ENCODE assay signal across 8 cellular contexts in the genomic region with DNA sequence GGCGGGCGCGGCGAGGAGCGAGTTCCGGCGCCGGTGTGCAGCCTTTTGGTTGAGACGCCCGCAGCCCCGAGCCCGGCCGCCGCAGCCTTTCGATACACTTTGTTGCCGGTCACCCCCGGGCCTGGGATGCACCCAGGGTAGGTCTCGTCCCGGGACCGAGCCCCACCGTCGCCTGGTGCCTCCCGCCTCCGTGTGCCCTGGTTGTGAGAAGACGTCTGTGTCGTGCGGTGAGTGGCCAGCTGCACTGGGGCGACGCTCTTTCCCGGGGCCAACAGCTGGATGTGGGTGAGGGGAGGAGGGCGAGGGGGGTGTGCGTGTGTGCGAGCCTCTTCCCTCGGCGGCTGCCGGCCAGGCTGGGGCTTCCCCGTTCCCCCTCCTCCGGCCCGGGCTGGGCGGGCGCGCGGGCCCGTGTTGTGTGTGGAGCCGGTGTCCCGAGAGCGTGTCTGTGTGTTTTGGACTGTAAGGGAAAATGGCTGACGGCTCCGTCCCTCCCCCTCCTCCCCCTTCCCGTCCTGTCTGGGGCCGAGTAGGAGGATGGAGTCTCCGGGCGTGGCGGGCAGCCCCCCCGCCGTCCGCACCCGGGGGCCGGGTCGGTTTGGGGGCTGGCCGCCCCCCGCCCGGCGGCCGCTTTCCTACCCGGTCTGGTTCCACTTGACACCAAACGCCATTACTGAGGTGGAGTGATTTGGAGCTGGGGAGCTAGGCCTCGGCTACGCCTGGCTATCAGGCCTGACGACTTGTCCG. TPM values are rescaled to one million over a fixed set of nuclear protein-coding genes. Genes with fewer than 3 reads are reported as not detected.
DNase-seq lines count a peak whose midpoint lies in the region; TF ChIP-seq lines count a peak whose summit lies in the region.

No MANE protein-coding gene starts in this region.

- peak overlapping the region; percentile 90 for H3K4me2 ChIP-seq in H9 (ENCODE audit: insufficient read depth, insufficient read length, low read length)

- no peak overlapping the region for H4K8ac ChIP-seq in H9 (replicated peaks; ENCODE audit: insufficient read length, low read depth, low read length)

- peak overlapping the region; percentile 86 to 87 for H3K4me3 Mint-ChIP-seq in H9
- H3K4me3 Mint-ChIP-seq in activated T-cell treated with anti-CD3 and anti-CD28 coated beads, Interleukin-2, amount 50 U/mL, for 24 hours: peak overlapping the region; percentile 94

- no peak overlapping the region for H2BK120ac ChIP-seq in H9 (ENCODE audit: low read depth, low read length, poor library complexity, severe bottlenecking)

- H3K9me3 Mint-ChIP-seq in H9: peaks cover 51 to 61% of the 10 kb centered on the region in 2 experiments
- H3K9me3 Mint-ChIP-seq in activated T-cell treated with anti-CD3 and anti-CD28 coated beads, Interleukin-2, amount 50 U/mL, for 24 hours: no peaks in the 10 kb centered on the region

- H3K4me1 ChIP-seq in H9 (ENCODE audit: insufficient read depth, low read length): peaks cover 2% of the 10 kb centered on the region; the same call in 1 of the 2 replicates
- H3K4me1 ChIP-seq in esophagus (ENCODE audit: control insufficient read depth in 2 of 2, insufficient read depth in 2 of 2, low read length in 1 of 2): no peaks in the 10 kb centered on the region
- peaks cover 0 to 18% of the 10 kb centered on the region in 2 donors for H3K4me1 ChIP-seq in muscle layer of duodenum (ENCODE audit: control insufficient read depth in 1 of 2, insufficient read depth in 2 of 2, low read length in 2 of 2)

- H3K79me1 ChIP-seq in H9 (ENCODE audit: insufficient read depth, low read depth, low read length, poor library complexity, severe bottlenecking): no peaks in the 10 kb centered on the region

- peak overlapping the region; percentile 70; the same call in 1 of the 2 replicates for H3K4ac ChIP-seq in H9 (ENCODE audit: low read depth, low read length)

- H4K20me1 ChIP-seq in H9 (ENCODE audit: control insufficient read depth, insufficient read depth, insufficient read length): no peaks in the 10 kb centered on the region

- H3K27ac ChIP-seq in H9 (ENCODE audit: insufficient read length, low read depth, low read length) (peak overlapping the region; percentile 60), esophagus (ENCODE audit: low read depth in 2 of 2, low read length in 1 of 2) (peak overlapping the region; percentile 99 to 100), muscle layer of duodenum (ENCODE audit: low read length) (peak overlapping the region; percentile 78)

- no peak overlapping the region for H2BK15ac ChIP-seq in H9 (ENCODE audit: low read depth, low read length)

- H2AK5ac ChIP-seq in H9 (ENCODE audit: insufficient read length, low read length): no peak overlapping the region

- WGBS in H9 (ENCODE audit: extremely low coverage, insufficient read length, low lambda C conversion rate): no CpG with 5 or more reads among the region's 71 CpGs
- WGBS in esophagus, 2 donors: 0 to 1% methylated on average over 45 to 64 of the region's 71 CpGs

- H3K18ac ChIP-seq in H9 (ENCODE audit: insufficient read length, low read depth, low read length): peak overlapping the region; percentile 80

- peaks cover 10 to 12% of the 10 kb centered on the region in 2 experiments for H3K4me1 Mint-ChIP-seq in H9
- peaks cover 48% of the 10 kb centered on the region for H3K4me1 Mint-ChIP-seq in activated T-cell treated with anti-CD3 and anti-CD28 coated beads, Interleukin-2, amount 50 U/mL, for 24 hours (ENCODE audit: low read depth)

- H3K9ac ChIP-seq in H9 (ENCODE audit: extremely low read depth, insufficient read length, low read length): peak overlapping the region; percentile 95

- H3K27ac Mint-ChIP-seq in H9: peak overlapping the region in 2 of 3 experiments; percentile 89 to 91; a peak in 3 of 7 replicates
- H3K27ac Mint-ChIP-seq in activated T-cell treated with anti-CD3 and anti-CD28 coated beads, Interleukin-2, amount 50 U/mL, for 24 hours: peak overlapping the region; percentile 100

- peak overlapping the region; percentile 15 for H2BK5ac ChIP-seq in H9 (ENCODE audit: insufficient read length, low read length)

- peaks cover 4% of the 10 kb centered on the region for H3K23me2 ChIP-seq in H9 (ENCODE audit: insufficient read length, low read depth, low read length, poor library complexity, severe bottlenecking)

- no peak overlapping the region for H3K56ac ChIP-seq in H9 (ENCODE audit: insufficient read length, low read depth, low read length)

- no peak overlapping the region for H3T11ph ChIP-seq in H9 (ENCODE audit: low read length)

- H3K9me3 ChIP-seq in H9 (ENCODE audit: control insufficient read depth, low read depth, low read length) (no peaks in the 10 kb centered on the region), esophagus (ENCODE audit: control insufficient read depth in 2 of 2, insufficient read depth in 1 of 2, low read depth in 1 of 2, low read length in 1 of 2) (no peaks in the 10 kb centered on the region), muscle layer of duodenum (ENCODE audit: control insufficient read depth in 1 of 2, low read length in 2 of 2) (no peaks in the 10 kb centered on the region)

- H4K5ac ChIP-seq in H9 (ENCODE audit: insufficient read length, low read depth, low read length): no peak overlapping the region

- H3K4me3 ChIP-seq in esophagus (ENCODE audit: low read depth in 1 of 2, low read length in 2 of 2) (peak overlapping the region; percentile 59 to 95), muscle layer of duodenum (ENCODE audit: low read depth in 1 of 2, low read length in 2 of 2) (peak overlapping the region; percentile 75 to 80)

- H4K91ac ChIP-seq in H9 (ENCODE audit: insufficient read length, low read depth, low read length): peak overlapping the region; percentile 60

- DNase-seq in GDM1 (lab: John Stamatoyannopoulos, UW) (peak; percentile 16), H9 (no peak), NCI-H460 (ENCODE audit: extremely low read depth, low read depth) (peak; percentile 40), cerebellar nuclear complex (lab: John Stamatoyannopoulos, UW) (no peak)
- peak; percentile 72 for DNase-seq in activated T-cell treated with anti-CD3 and anti-CD28 coated beads, Interleukin-2, amount 50 U/mL, for 24 hours
- DNase-seq in stimulated activated naive CD4-positive, alpha-beta T cell treated with Interleukin-2 at 50 U/mL for 16 hours (lab: John Stamatoyannopoulos, UW): peak; percentile 38

- H3K23ac ChIP-seq in H9 (ENCODE audit: insufficient read length, low read depth, low read length): no peak overlapping the region

- no peak for TF ChIP-seq CTCF in H9 (conservative IDR thresholded peaks at IDR 0.05)

- no peak overlapping the region for H2BK12ac ChIP-seq in H9 (ENCODE audit: insufficient read length, low read depth, low read length)

- peaks cover 20 to 46% (median 38%) of the 10 kb centered on the region in 3 experiments for H3K36me3 Mint-ChIP-seq in H9 (ENCODE audit: insufficient read depth in 1 of 3, low read depth in 3 of 3)
- peaks cover 39% of the 10 kb centered on the region for H3K36me3 Mint-ChIP-seq in activated T-cell treated with anti-CD3 and anti-CD28 coated beads, Interleukin-2, amount 50 U/mL, for 24 hours (ENCODE audit: low read depth)

- peak overlapping the region; percentile 94 for H3K14ac ChIP-seq in H9 (ENCODE audit: insufficient read depth, low read length)

- no peaks in the 10 kb centered on the region for H3K27me3 Mint-ChIP-seq in H9 (ENCODE audit: low read depth)
- H3K27me3 Mint-ChIP-seq in activated T-cell treated with anti-CD3 and anti-CD28 coated beads, Interleukin-2, amount 50 U/mL, for 24 hours: peaks cover 23% of the 10 kb centered on the region

- no peaks in the 10 kb centered on the region for H3K36me3 ChIP-seq in esophagus (ENCODE audit: control insufficient read depth in 2 of 2, insufficient read depth in 2 of 2, low read length in 1 of 2)
- peaks cover 0 to 4% of the 10 kb centered on the region in 2 donors for H3K36me3 ChIP-seq in muscle layer of duodenum (ENCODE audit: control insufficient read depth in 1 of 2, insufficient read depth in 2 of 2, low read length in 2 of 2)

- no peaks in the 10 kb centered on the region for H3K27me3 ChIP-seq in H9 (ENCODE audit: insufficient read depth, low read length)
- no peaks in the 10 kb centered on the region for H3K27me3 ChIP-seq in esophagus (ENCODE audit: control insufficient read depth in 1 of 2, insufficient read depth in 2 of 2, low read length in 2 of 2)
- H3K27me3 ChIP-seq in muscle layer of duodenum (ENCODE audit: low read depth, low read length): no peaks in the 10 kb centered on the region

- H3K79me2 ChIP-seq in H9 (ENCODE audit: insufficient read depth, low read length): peaks cover 54% of the 10 kb centered on the region

- H2AFZ ChIP-seq in H9 (ENCODE audit: low read length): no peak overlapping the region

- H2BK20ac ChIP-seq in H9 (ENCODE audit: low read depth, low read length, poor library complexity, severe bottlenecking): no peak overlapping the region

RNA-seq across cellular contexts. Expression of gene USP9X, which starts 0.8 kb away (rescaled TPM):
- 268 and 284 TPM in 2 replicates for total RNA-seq in H9 (2021)
- 109 and 121 TPM in 2 replicates for total RNA-seq in NCI-H460 (2014; rRNA removed; shearing (Covaris generic))
- polyA plus RNA-seq in NCI-H460 (2014; cell fraction: nucleus; rRNA removed): 19.5 and 37.3 TPM in 2 replicates
- 10 to 100 TPM in 1 of 2 donors, 1 to 10 TPM in 1; 8.6 to 13.7 TPM for polyA plus RNA-seq in esophagus

Comparison
In these comparisons a context has a peak if more than half of its experiments do, and no peak if none do; other contexts are left out.
1. DNase-seq: peak in GDM1 (single experiment), NCI-H460 (single experiment), activated T-cell treated with anti-CD3 and anti-CD28 coated beads, Interleukin-2, amount 50 U/mL, for 24 hours (single experiment) and stimulated activated naive CD4-positive, alpha-beta T cell treated with Interleukin-2 at 50 U/mL for 16 hours (single experiment); none in H9 (single experiment) and cerebellar nuclear complex (0 of 2).
2. Peak in every context shown above with its lines, with median percentiles within 50 percentile points of each other: H3K27ac ChIP-seq.